Comparison of ENCODE assay signal across 8 cellular contexts in the genomic region with DNA sequence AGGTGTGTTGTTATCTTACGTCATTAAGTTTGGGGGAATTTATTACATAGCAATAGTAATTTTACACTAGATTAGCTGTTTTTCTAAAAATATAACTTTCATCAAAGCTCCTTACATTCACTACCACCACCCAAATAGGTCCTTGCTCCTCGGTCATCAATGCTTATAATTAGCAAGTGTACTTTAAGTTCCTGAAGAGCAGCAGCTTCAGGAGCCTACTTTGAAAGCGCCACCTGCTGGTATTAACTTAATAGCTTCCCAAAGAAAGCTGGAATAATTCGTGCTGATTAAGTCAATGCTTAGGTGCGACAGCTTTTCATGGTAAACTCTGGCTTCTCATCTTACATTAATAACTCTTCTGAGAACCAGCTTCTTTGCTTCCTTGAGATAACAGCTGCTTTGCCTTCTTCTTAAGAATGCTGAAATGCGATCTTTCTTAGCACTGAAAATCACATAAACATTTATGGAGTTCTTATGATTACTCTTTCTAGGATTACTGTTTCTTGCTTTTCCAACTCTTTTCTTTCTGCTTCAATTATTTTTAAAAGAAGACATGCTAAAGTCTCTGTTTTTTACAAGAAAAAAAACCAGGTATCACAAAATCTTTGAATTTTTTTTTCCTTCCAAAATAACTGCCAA. TPM values are rescaled to one million over a fixed set of nuclear protein-coding genes. Genes with fewer than 3 reads are reported as not detected.
DNase-seq lines count a peak whose midpoint lies in the region; ATAC-seq and TF ChIP-seq lines count a peak whose summit lies in the region.

No MANE protein-coding gene starts in this region.

- H3K27ac ChIP-seq in SU-DHL-6 (ENCODE audit: low read depth, low read length) (no peak overlapping the region), neuronal stem cell (replicated peaks; ENCODE audit: low read length) (no peak overlapping the region)

- no peak overlapping the region for H2AK5ac ChIP-seq in neuronal stem cell (ENCODE audit: low read depth, low read length)

- no CpG with 5 or more reads among the region's 6 CpGs for WGBS in neuronal stem cell (ENCODE audit: extremely low coverage in 2 of 2, insufficient read length in 2 of 2, insufficient replicate concordance in 1 of 2), 2 donors

- H3K9me3 ChIP-seq in SU-DHL-6 (ENCODE audit: insufficient read depth, low read length) (no peaks in the 10 kb centered on the region), neuronal stem cell (replicated peaks in 1 of 2; ENCODE audit: control insufficient read depth in 2 of 2, insufficient read depth in 1 of 2, low read depth in 1 of 2, low read length in 2 of 2) (no peaks in the 10 kb centered on the region)

- no peak overlapping the region for H2BK120ac ChIP-seq in neuronal stem cell (ENCODE audit: low read depth, low read length)

- H3K9ac ChIP-seq in SU-DHL-6 (ENCODE audit: low read length) (no peak overlapping the region), neuronal stem cell (ENCODE audit: low read depth, low read length, poor library complexity) (no peak overlapping the region)

- ATAC-seq in HG02938 (IDR thresholded peaks at IDR 0.05; ENCODE audit: unreplicated experiment), result no peak

- H4K20me1 ChIP-seq in SU-DHL-6 (ENCODE audit: low read depth, low read length), result no peaks in the 10 kb centered on the region

- no peak overlapping the region for H3K14ac ChIP-seq in neuronal stem cell (ENCODE audit: low read length)

- H2BK15ac ChIP-seq in neuronal stem cell (ENCODE audit: low read length), result no peak overlapping the region

- H3K4me1 ChIP-seq in neuronal stem cell (ENCODE audit: control insufficient read depth in 2 of 2, insufficient read depth in 1 of 2, low read depth in 1 of 2, low read length in 2 of 2), result no peaks in the 10 kb centered on the region

- H2BK12ac ChIP-seq in neuronal stem cell (ENCODE audit: low read length), result no peak overlapping the region

- H3K23ac ChIP-seq in neuronal stem cell (ENCODE audit: low read depth, low read length, poor library complexity), result no peak overlapping the region

- H2AFZ ChIP-seq in SU-DHL-6 (ENCODE audit: low read depth, low read length, severe bottlenecking) (no peak overlapping the region), neuronal stem cell (ENCODE audit: low read length) (peak overlapping the region; percentile 27)

- peaks cover 5% of the 10 kb centered on the region; the same call in 1 of the 2 replicates for H3F3A ChIP-seq in SU-DHL-6 (ENCODE audit: insufficient read depth)

- H3K79me1 ChIP-seq in neuronal stem cell (ENCODE audit: low read depth, low read length), result no peaks in the 10 kb centered on the region

- no peak overlapping the region for H3K18ac ChIP-seq in neuronal stem cell (ENCODE audit: low read length)

- H4K91ac ChIP-seq in neuronal stem cell (ENCODE audit: low read depth, low read length, poor library complexity), result no peak overlapping the region

- H3K4me2 ChIP-seq in SU-DHL-6 (ENCODE audit: low read depth, low read length, poor library complexity, severe bottlenecking), result no peak overlapping the region
- H3K4me2 ChIP-seq in neuronal stem cell (ENCODE audit: insufficient read depth, low read length, poor library complexity, severe bottlenecking), result no peak overlapping the region

- no peak overlapping the region for H4K8ac ChIP-seq in neuronal stem cell (ENCODE audit: low read depth, low read length)

- H3K36me3 ChIP-seq in SU-DHL-6 (ENCODE audit: low read length), result peaks cover 3% of the 10 kb centered on the region; the same call in 1 of the 2 replicates
- no peaks in the 10 kb centered on the region for H3K36me3 ChIP-seq in neuronal stem cell (replicated peaks in 1 of 2; ENCODE audit: control insufficient read depth in 2 of 2, insufficient read depth in 2 of 2, low read length in 2 of 2)

- peak; percentile 67 for TF ChIP-seq CTCF in SU-DHL-6 (IDR thresholded peaks at IDR 0.05; ENCODE audit: insufficient read depth, low read length, poor library complexity, severe bottlenecking)

- peak; percentile 74 for DNase-seq in A172 (ENCODE audit: low spot score)
- DNase-seq in DMS79 treated with DMSO at 0.1 percent for 48 hours (lab: John Stamatoyannopoulos, UW), result peak; percentile 82
- peak; percentile 8 for DNase-seq in NCI-H1092 (lab: John Stamatoyannopoulos, UW)
- DNase-seq in fibroblast of gingiva (ENCODE audit: low read depth), result peak; percentile 61
- DNase-seq in neuronal stem cell (ENCODE audit: low spot score), result peak; percentile 61
- DNase-seq in cortex of kidney (lab: John Stamatoyannopoulos, UW), result no peak

- H3K4me3 ChIP-seq in SU-DHL-6 (ENCODE audit: insufficient read depth, low read length, poor library complexity, severe bottlenecking), result no peak overlapping the region
- H3K4me3 ChIP-seq in neuronal stem cell (ENCODE audit: low read length in 2 of 2), result no peak overlapping the region

- H3K4ac ChIP-seq in neuronal stem cell (ENCODE audit: low read length), result no peak overlapping the region

- H3K79me2 ChIP-seq in SU-DHL-6 (ENCODE audit: insufficient read depth, low read length), result no peaks in the 10 kb centered on the region

- no peak overlapping the region for H2BK5ac ChIP-seq in neuronal stem cell (ENCODE audit: low read length)

- H3K9me2 ChIP-seq in SU-DHL-6 (replicated peaks; ENCODE audit: insufficient read depth, low read length), result no peaks in the 10 kb centered on the region

- H3K27me3 ChIP-seq in SU-DHL-6 (ENCODE audit: low read length) (no peaks in the 10 kb centered on the region), neuronal stem cell (ENCODE audit: control insufficient read depth in 3 of 3, insufficient read depth in 3 of 3, low read depth in 1 of 3, low read length in 3 of 3) (no peaks in the 10 kb centered on the region)

RNA-seq across cellular contexts. Expression of a gene that starts 10.0 kb away (rescaled TPM):
- total RNA-seq in A172 (2014; rRNA removed; shearing (Covaris generic)), result 6.3 and 11.5 TPM in 2 replicates
- polyA plus RNA-seq in neuronal stem cell (2013, experiment 1 of 2), result 4.4 TPM
- polyA plus RNA-seq in neuronal stem cell (2013, experiment 2 of 2), result 4.7 TPM

RNA-seq across cellular contexts. Expression of a gene that starts 14.6 kb away (rescaled TPM):
- total RNA-seq in A172 (2014; rRNA removed; shearing (Covaris generic)), result 31.3 and 31.7 TPM in 2 replicates
- polyA plus RNA-seq in neuronal stem cell (2013, experiment 1 of 2), result 18.0 TPM
- 17.4 TPM for polyA plus RNA-seq in neuronal stem cell (2013, experiment 2 of 2)
